Comparison of ENCODE assay signal across 24 cellular contexts in the genomic region with DNA sequence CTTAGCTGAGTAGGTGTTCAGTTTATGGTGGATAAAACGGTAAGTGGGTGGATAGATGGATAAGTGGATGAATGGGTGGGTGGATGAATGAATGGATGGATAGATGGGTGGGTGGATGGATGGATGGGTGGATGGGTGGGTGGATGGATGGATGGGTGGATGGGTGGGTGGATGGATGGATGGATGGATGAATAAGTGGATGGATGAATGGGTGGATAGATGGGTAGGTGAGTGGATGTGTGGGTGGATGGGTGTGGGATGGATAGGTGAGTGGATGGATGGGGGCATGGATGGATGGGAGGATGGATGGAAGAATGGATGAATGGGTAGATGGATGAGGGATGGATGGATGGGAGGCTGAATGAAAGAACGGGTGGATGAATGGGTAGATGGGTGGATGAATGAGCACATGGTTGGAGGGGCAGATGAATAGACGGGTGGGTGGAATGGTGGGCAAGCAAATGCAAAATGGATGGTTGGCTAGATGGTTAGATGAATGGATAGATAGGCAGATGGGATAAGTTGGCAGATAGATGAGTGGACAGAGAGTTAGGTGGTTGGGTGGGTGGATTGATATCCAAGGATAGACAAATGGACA. TPM values are rescaled to one million over a fixed set of nuclear protein-coding genes. Genes with fewer than 3 reads are reported as not detected.
DNase-seq lines count a peak whose midpoint lies in the region; ATAC-seq and TF ChIP-seq lines count a peak whose summit lies in the region.
"Had no signal": no experiment of that assay in that cellular context is flagged by ENCODE, and none has a peak within 500 bp of the region (broad histone marks: within the 10 kb centered on the region; RNA-seq: fewer than 3 reads in every experiment).

No MANE protein-coding gene starts in this region.

- no peak overlapping the region for H3K9ac ChIP-seq in neuronal stem cell (ENCODE audit: low read depth, low read length, poor library complexity)
- H3K9ac ChIP-seq: BLaER1 treated with 17β-estradiol and CSF1 and Interleukin-3, amounts not matched to agents 10 nM and 100 nM had no signal

- H3K27ac Mint-ChIP-seq in chondrocyte (ENCODE audit: unreplicated experiment) (peak overlapping the region; percentile 67), T-helper 17 cell (no peak overlapping the region)
- H3K27ac Mint-ChIP-seq: CD14-positive monocyte; CD4-positive, alpha-beta T cell; H9 had no signal

- H3K23ac ChIP-seq in neuronal stem cell (ENCODE audit: low read depth, low read length, poor library complexity) = peak overlapping the region; percentile 32

- CTCF ChIA-PET in HEK293 (lab: Yijun Ruan, JAX) = interaction anchor here (0.7 to 2.2 kb wide), 6 partner anchors 9 to 455 kb away, joined by 3 to 7 read pairs (median 3); no protein-coding TSS in a partner anchor

- H3K27me3 Mint-ChIP-seq in chondrocyte (ENCODE audit: low read depth) (no peaks in the 10 kb centered on the region), T-helper 17 cell (peaks cover 11% of the 10 kb centered on the region)
- H3K27me3 Mint-ChIP-seq: CD4-positive, alpha-beta T cell had no signal

- no peak overlapping the region for H3K4ac ChIP-seq in neuronal stem cell (ENCODE audit: low read length)

- no peak overlapping the region for H4K91ac ChIP-seq in neuronal stem cell (ENCODE audit: low read depth, low read length, poor library complexity)

- no peaks in the 10 kb centered on the region for H3K79me1 ChIP-seq in neuronal stem cell (ENCODE audit: low read depth, low read length)

- H3K4me1 Mint-ChIP-seq in chondrocyte (ENCODE audit: low read depth) = peaks cover 29% of the 10 kb centered on the region
- peaks cover 3% of the 10 kb centered on the region for H3K4me1 Mint-ChIP-seq in T-helper 17 cell

- H3K4me3 Mint-ChIP-seq in chondrocyte (ENCODE audit: unreplicated experiment) = no peak overlapping the region
- no peak overlapping the region for H3K4me3 Mint-ChIP-seq in T-helper 17 cell
- H3K4me3 Mint-ChIP-seq: CD14-positive monocyte; CD4-positive, alpha-beta T cell; CD8-positive, alpha-beta memory T cell; H9 had no signal

- H3K4me1 ChIP-seq in HEK293 (ENCODE audit: control insufficient read depth, insufficient read depth, low read length) (no peaks in the 10 kb centered on the region), neuronal stem cell (ENCODE audit: control insufficient read depth in 2 of 2, insufficient read depth in 1 of 2, low read depth in 1 of 2, low read length in 2 of 2) (peaks cover 0 to 2% of the 10 kb centered on the region in 2 donors)
- H3K4me1 ChIP-seq: A549 had no signal

- H3K4me3 ChIP-seq in HEK293 (ENCODE audit: low read depth, low read length) (no peak overlapping the region), neuronal stem cell (ENCODE audit: low read length in 2 of 2) (no peak overlapping the region)
- H3K4me3 ChIP-seq: A549; BLaER1 treated with 17β-estradiol and CSF1 and Interleukin-3, amounts not matched to agents 10 nM and 100 nM; GM12878 had no signal

- H3K4me2 ChIP-seq in neuronal stem cell (ENCODE audit: insufficient read depth, low read length, poor library complexity, severe bottlenecking) = no peak overlapping the region
- H3K4me2 ChIP-seq: A549 had no signal

- H2AFZ ChIP-seq in neuronal stem cell (ENCODE audit: low read length) = no peak overlapping the region

- no CpG with 5 or more reads among the region's 3 CpGs for WGBS in neuronal stem cell (ENCODE audit: extremely low coverage in 2 of 2, insufficient read length in 2 of 2, insufficient replicate concordance in 1 of 2), 2 donors

- no peak overlapping the region for H3K14ac ChIP-seq in neuronal stem cell (ENCODE audit: low read length)

- no peak overlapping the region for H2BK12ac ChIP-seq in neuronal stem cell (ENCODE audit: low read length)

- no peak overlapping the region for H2BK15ac ChIP-seq in neuronal stem cell (ENCODE audit: low read length)

- H3K9me3 ChIP-seq in HEK293 (ENCODE audit: control insufficient read depth, insufficient read depth, low read depth, low read length) = no peaks in the 10 kb centered on the region
- H3K9me3 ChIP-seq in neuronal stem cell (replicated peaks in 1 of 2; ENCODE audit: control insufficient read depth in 2 of 2, insufficient read depth in 1 of 2, low read depth in 1 of 2, low read length in 2 of 2) = no peaks in the 10 kb centered on the region
- no peaks in the 10 kb centered on the region for H3K9me3 ChIP-seq in T-helper 17 cell (ENCODE audit: control insufficient read depth, low read length, poor library complexity, severe bottlenecking)
- H3K9me3 ChIP-seq: A549; BE2C; BLaER1 treated with 17β-estradiol and CSF1 and Interleukin-3, amounts not matched to agents 10 nM and 100 nM had no signal

- no peak for ATAC-seq in T-helper 17 cell
- ATAC-seq: A549, GM12878, HCT116 had no signal

- no peaks in the 10 kb centered on the region for H3K9me3 Mint-ChIP-seq in chondrocyte (ENCODE audit: low read depth)
- H3K9me3 Mint-ChIP-seq: CD4-positive, alpha-beta T cell; CD8-positive, alpha-beta memory T cell; H9 had no signal

- no peak overlapping the region for H2AK5ac ChIP-seq in neuronal stem cell (ENCODE audit: low read depth, low read length)

- no peak overlapping the region for H2BK5ac ChIP-seq in neuronal stem cell (ENCODE audit: low read length)

- H2BK120ac ChIP-seq in neuronal stem cell (ENCODE audit: low read depth, low read length) = no peak overlapping the region

- H3K27ac ChIP-seq in HEK293 (ENCODE audit: extremely low read depth, low read depth, low read length) = no peak overlapping the region
- no peak overlapping the region for H3K27ac ChIP-seq in neuronal stem cell (replicated peaks; ENCODE audit: low read length)
- H3K27ac ChIP-seq: A549; BLaER1 treated with 17β-estradiol and CSF1 and Interleukin-3, amounts not matched to agents 10 nM and 100 nM had no signal

- H3K18ac ChIP-seq in neuronal stem cell (ENCODE audit: low read length) = no peak overlapping the region

- no peak for TF ChIP-seq CTCF in HEK293 (tag by site-specific recombination; IDR thresholded peaks at IDR 0.05)
- no peak for TF ChIP-seq CTCF in chondrocyte (IDR thresholded peaks at IDR 0.05)
- TF ChIP-seq CTCF in GM13977 (IDR thresholded peaks at IDR 0.05; ENCODE audit: extremely low read depth, insufficient read depth, missing control alignments) = no peak

- peaks cover 52% of the 10 kb centered on the region for H3K36me3 Mint-ChIP-seq in chondrocyte (ENCODE audit: low read depth)
- H3K36me3 Mint-ChIP-seq in T-helper 17 cell (ENCODE audit: low read depth) = peaks cover 2% of the 10 kb centered on the region
- H3K36me3 Mint-ChIP-seq: CD14-positive monocyte; CD8-positive, alpha-beta memory T cell had no signal

- H4K8ac ChIP-seq in neuronal stem cell (ENCODE audit: low read depth, low read length) = no peak overlapping the region

- in situ Hi-C loops in GM13977 (cut with MboI; ENCODE audit: low pct_unique_long_range_greater_than_20kb, low sequenced_read_pairs, unreplicated experiment) = no loop called here

- DNase-seq in chondrocyte (ENCODE audit: low spot score) (no peak), epidermal melanocyte (ENCODE audit: insufficient read length, low spot score) (peak; percentile 16), neuronal stem cell (ENCODE audit: low spot score) (no peak), T-helper 17 cell (no peak), NCI-H2171 treated with DMSO at 0.1 percent for 48 hours (lab: John Stamatoyannopoulos, UW) (no peak), GM13977 (ENCODE audit: low spot score) (no peak)
- DNase-seq: 8988T; ACHN; AML-193; BE2C; CD4-positive, alpha-beta T cell; DMS 273 treated with DMSO at 0.1 percent for 48 hours; DMS79; EL; GDM1; GOT3 had no signal

- H3K27me3 ChIP-seq in neuronal stem cell (ENCODE audit: control insufficient read depth in 3 of 3, insufficient read depth in 3 of 3, low read depth in 1 of 3, low read length in 3 of 3) = peaks cover 0 to 4% (median 0%) of the 10 kb centered on the region in 3 experiments
- H3K27me3 ChIP-seq: BE2C; BLaER1 treated with 17β-estradiol and CSF1 and Interleukin-3, amounts not matched to agents 10 nM and 100 nM had no signal

- H3K36me3 ChIP-seq in HEK293 (ENCODE audit: control insufficient read depth in 2 of 2, insufficient read depth in 1 of 2, low read length in 2 of 2) = no peaks in the 10 kb centered on the region
- no peaks in the 10 kb centered on the region for H3K36me3 ChIP-seq in neuronal stem cell (replicated peaks in 1 of 2; ENCODE audit: control insufficient read depth in 2 of 2, insufficient read depth in 2 of 2, low read length in 2 of 2)
- H3K36me3 ChIP-seq: BE2C; BLaER1 treated with 17β-estradiol and CSF1 and Interleukin-3, amounts not matched to agents 10 nM and 100 nM had no signal

- POLR2A ChIA-PET in HEK293 (lab: Yijun Ruan, JAX) = interaction anchor here (0.6 kb wide), 1 partner anchor 242 kb away, joined by 6 read pairs; no protein-coding TSS in a partner anchor

TF ChIP-seq in HEK293, 187 proteins besides CTCF, POLR2A, EP300 and RAD21 (continues in another document):
- TF ChIP-seq EGR2 (tag by site-specific recombination; IDR thresholded peaks at IDR 0.05; ENCODE audit: low read depth) = peak; percentile 100
- no peak for TF ChIP-seq ZNF341 (tag by site-specific recombination; IDR thresholded peaks at IDR 0.05; ENCODE audit: low read depth)
- TF ChIP-seq ZNF112 (tag by site-specific recombination; IDR thresholded peaks at IDR 0.05) = no peak
- no peak for TF ChIP-seq ZFP3 (tag by site-specific recombination; IDR thresholded peaks at IDR 0.05; ENCODE audit: low read depth)
- peak; percentile 100 for TF ChIP-seq ZFHX2 (tag by site-specific recombination; conservative IDR thresholded peaks at IDR 0.05)
- peak; percentile 73 for TF ChIP-seq ZBTB17 (tag by site-specific recombination; IDR thresholded peaks at IDR 0.05)
- no peak for TF ChIP-seq ZFP37 (tag by site-specific recombination; IDR thresholded peaks at IDR 0.05)
- no peak for TF ChIP-seq BCL11B (tag by site-specific recombination; IDR thresholded peaks at IDR 0.05; ENCODE audit: low read depth)
- no peak for TF ChIP-seq ZNF16 (tag by site-specific recombination; IDR thresholded peaks at IDR 0.05; ENCODE audit: low read depth)
- TF ChIP-seq ZNF274 (IDR thresholded peaks at IDR 0.05; ENCODE audit: low read length) = no peak
- no peak for TF ChIP-seq ZNF274 (tag by site-specific recombination; IDR thresholded peaks at IDR 0.05; ENCODE audit: borderline replicate concordance)
- no peak for TF ChIP-seq YY2 (tag by site-specific recombination; IDR thresholded peaks at IDR 0.05)
- TF ChIP-seq ZNF473 (tag by site-specific recombination; IDR thresholded peaks at IDR 0.05) = no peak
- TF ChIP-seq ZNF621 (tag by site-specific recombination; IDR thresholded peaks at IDR 0.05) = no peak
- peak; percentile 95 for TF ChIP-seq ZNF366 (tag by site-specific recombination; conservative IDR thresholded peaks at IDR 0.05)

RNA-seq across cellular contexts. Expression of a gene that starts 25.7 kb away (rescaled TPM):
- total RNA-seq in chondrocyte (8,224 to 15,554 TPM (median 15,093 TPM) in 3 replicates), T-helper 17 cell (not detected)
- polyA plus RNA-seq in neuronal stem cell (2013, experiment 1 of 2) = 2.9 TPM
- 3.1 TPM for polyA plus RNA-seq in neuronal stem cell (2013, experiment 2 of 2)
- total RNA-seq: CD4-positive, alpha-beta T cell; CD8-positive, alpha-beta memory T cell had no signal
- polyA plus RNA-seq: CD14-positive monocyte; CD8-positive, alpha-beta memory T cell had no signal

RNA-seq across cellular contexts. Expression of a gene that starts 29.9 kb away (rescaled TPM):
- total RNA-seq in chondrocyte = 39.1 to 46.5 TPM (median 41.5 TPM) in 3 replicates
- 62.3 TPM for polyA plus RNA-seq in neuronal stem cell (2013, experiment 1 of 2)
- polyA plus RNA-seq in neuronal stem cell (2013, experiment 2 of 2) = 60.7 TPM
- 10 to 100 TPM; 11.7 to 13.2 TPM for total RNA-seq in T-helper 17 cell

Comparison
In these comparisons a context has a peak if more than half of its experiments do, and no peak if none do; other contexts are left out.
1. RNA of a gene that starts 25.7 kb away (total RNA-seq): 8,224 to 15,554 TPM in chondrocyte; not detected in T-helper 17 cell; every median in the first group is over 1,000 times any median in the second.